In the genomic region with DNA sequence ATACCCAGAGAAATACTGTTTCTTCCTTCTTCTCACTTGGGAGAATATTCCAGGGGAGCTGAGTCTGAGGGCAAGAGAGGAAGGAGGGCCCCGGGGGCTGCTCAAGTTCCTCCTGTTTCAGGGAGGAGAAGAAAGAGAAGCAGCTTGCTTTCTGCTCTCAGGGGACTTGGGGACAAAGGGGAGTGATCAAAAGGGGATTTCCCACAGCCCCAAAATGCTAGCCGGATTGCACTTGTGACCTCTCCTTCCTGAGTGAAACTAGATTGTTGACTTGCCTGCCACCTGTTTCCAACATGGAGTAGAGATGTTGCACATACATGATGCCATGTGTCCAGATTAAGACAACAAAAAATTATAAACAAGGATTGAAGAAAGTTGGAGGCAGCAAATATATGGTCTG, we compare ENCODE assay signal across 8 cellular contexts. TPM values are rescaled to one million over a fixed set of nuclear protein-coding genes. Genes with fewer than 3 reads are reported as not detected.
DNase-seq lines count a peak whose midpoint lies in the region; ATAC-seq and TF ChIP-seq lines count a peak whose summit lies in the region.

No MANE protein-coding gene starts in this region.

- CTCF ChIA-PET in CD4-positive, alpha-beta memory T cell (lab: Charles Lee; ENCODE audit: partially characterized antibody), result interaction anchor here (1.3 to 4.8 kb wide), 6 partner anchors 9 to 39 kb away, joined by 5 to 20 read pairs (median 6); no protein-coding TSS in a partner anchor
- CTCF ChIA-PET in activated CD4-positive, alpha-beta memory T cell treated with anti-CD3 and anti-CD28 coated beads, Interleukin-2, amount 10 ng/mL, durations not matched to agents 7 days and 5 days (lab: Charles Lee), result interaction anchor here (0.8 to 1.4 kb wide), 6 partner anchors 10 to 69 kb away, joined by 3 to 4 read pairs (median 3); no protein-coding TSS in a partner anchor

- DNase-seq in CD4-positive, alpha-beta memory T cell, result peak; percentile 44 to 78 (median 59)
- DNase-seq in GM19240 (ENCODE audit: insufficient read length, low spot score) (peak; percentile 61), neural crest cell (ENCODE audit: low read depth, low spot score) (no peak), SW480 (ENCODE audit: low spot score) (no peak), dorsolateral prefrontal cortex (no peak), retina (no peak)
- peak; percentile 65 for DNase-seq in activated CD4-positive, alpha-beta memory T cell treated with anti-CD3 and anti-CD28 coated beads, Interleukin-2, amount 10 ng/mL, durations not matched to agents 7 days and 5 days

- no peaks in the 10 kb centered on the region for H3K36me3 ChIP-seq in CD4-positive, alpha-beta memory T cell (ENCODE audit: insufficient read depth, low read length)

- H3K4me1 ChIP-seq in CD4-positive, alpha-beta memory T cell (ENCODE audit: insufficient read depth, low read length), result peaks cover 35% of the 10 kb centered on the region

- no peaks in the 10 kb centered on the region for H3K36me3 Mint-ChIP-seq in CD4-positive, alpha-beta memory T cell
- no peaks in the 10 kb centered on the region for H3K36me3 Mint-ChIP-seq in activated CD4-positive, alpha-beta memory T cell treated with anti-CD3 and anti-CD28 coated beads, Interleukin-2, amount 10 ng/mL, durations not matched to agents 7 days and 5 days (ENCODE audit: low read depth)
- H3K36me3 Mint-ChIP-seq in neural crest cell (ENCODE audit: low read depth), result no peaks in the 10 kb centered on the region

- TF ChIP-seq CTCF in neural crest cell (conservative IDR thresholded peaks at IDR 0.05) (no peak), dorsolateral prefrontal cortex (IDR thresholded peaks at IDR 0.05 in 54 of 56, conservative IDR thresholded peaks at IDR 0.05 in 2 of 56; ENCODE audit: low read depth in 1 of 56, partially characterized antibody in 56 of 56) (no peak)

- intact Hi-C loops in CD4-positive, alpha-beta memory T cell (cut with micrococcal nuclease), result no loop called here
- intact Hi-C loops in dorsolateral prefrontal cortex (cut with DNase I), result no loop called here

- H3K27ac Mint-ChIP-seq in CD4-positive, alpha-beta memory T cell, result peak overlapping the region; percentile 54 to 95 (median 85)
- H3K27ac Mint-ChIP-seq in activated CD4-positive, alpha-beta memory T cell treated with anti-CD3 and anti-CD28 coated beads, Interleukin-2, amount 10 ng/mL, durations not matched to agents 7 days and 5 days, result peak overlapping the region; percentile 17
- H3K27ac Mint-ChIP-seq in neural crest cell (ENCODE audit: unreplicated experiment), result peak overlapping the region; percentile 5

- peaks cover 28 to 62% (median 46%) of the 10 kb centered on the region in 4 donors for H3K4me1 Mint-ChIP-seq in CD4-positive, alpha-beta memory T cell
- H3K4me1 Mint-ChIP-seq in activated CD4-positive, alpha-beta memory T cell treated with anti-CD3 and anti-CD28 coated beads, Interleukin-2, amount 10 ng/mL, durations not matched to agents 7 days and 5 days, result peaks cover 31% of the 10 kb centered on the region
- H3K4me1 Mint-ChIP-seq in neural crest cell, result peaks cover 26% of the 10 kb centered on the region

- POLR2A ChIA-PET in CD4-positive, alpha-beta memory T cell (lab: Charles Lee; ENCODE audit: partially characterized antibody), result interaction anchor here (0.7 to 3.8 kb wide), 7 partner anchors 10 to 40 kb away, joined by 3 to 45 read pairs (median 14); partner anchors contain the start of gene PDCD4
- POLR2A ChIA-PET in activated CD4-positive, alpha-beta memory T cell treated with anti-CD3 and anti-CD28 coated beads, Interleukin-2, amount 10 ng/mL, durations not matched to agents 7 days and 5 days (lab: Charles Lee), result interaction anchor here (1.7 to 2.2 kb wide), 6 partner anchors 15 to 69 kb away, joined by 5 to 16 read pairs (median 8); partner anchors contain the start of gene PDCD4

- peaks cover 0 to 3% (median 0%) of the 10 kb centered on the region in 8 donors for H3K9me3 Mint-ChIP-seq in CD4-positive, alpha-beta memory T cell
- H3K9me3 Mint-ChIP-seq in activated CD4-positive, alpha-beta memory T cell treated with anti-CD3 and anti-CD28 coated beads, Interleukin-2, amount 10 ng/mL, durations not matched to agents 7 days and 5 days, result no peaks in the 10 kb centered on the region
- H3K9me3 Mint-ChIP-seq in neural crest cell, result no peaks in the 10 kb centered on the region

- H3K4me3 Mint-ChIP-seq in CD4-positive, alpha-beta memory T cell, result peak overlapping the region; percentile 7 to 83 (median 34)
- no peak overlapping the region for H3K4me3 Mint-ChIP-seq in activated CD4-positive, alpha-beta memory T cell treated with anti-CD3 and anti-CD28 coated beads, Interleukin-2, amount 10 ng/mL, durations not matched to agents 7 days and 5 days
- H3K4me3 Mint-ChIP-seq in neural crest cell, result no peak overlapping the region

- peak overlapping the region; percentile 5 for H3K27ac ChIP-seq in CD4-positive, alpha-beta memory T cell (ENCODE audit: low read depth, low read length)
- no peak overlapping the region for H3K27ac ChIP-seq in dorsolateral prefrontal cortex

- H3K9me3 ChIP-seq in CD4-positive, alpha-beta memory T cell (ENCODE audit: control insufficient read depth in 1 of 2, low read length in 2 of 2), result no peaks in the 10 kb centered on the region

- ATAC-seq in HG03139 (IDR thresholded peaks at IDR 0.05; ENCODE audit: unreplicated experiment), result peak; percentile 75

- no peaks in the 10 kb centered on the region for H3K27me3 ChIP-seq in CD4-positive, alpha-beta memory T cell (ENCODE audit: insufficient read depth, low read length)
- H3K27me3 ChIP-seq in dorsolateral prefrontal cortex, result no peaks in the 10 kb centered on the region

- H3K4me3 ChIP-seq in CD4-positive, alpha-beta memory T cell (ENCODE audit: low read length in 2 of 2), result no peak overlapping the region
- H3K4me3 ChIP-seq in dorsolateral prefrontal cortex, result no peak overlapping the region

- H3K27me3 Mint-ChIP-seq in CD4-positive, alpha-beta memory T cell, result no peaks in the 10 kb centered on the region
- no peaks in the 10 kb centered on the region for H3K27me3 Mint-ChIP-seq in activated CD4-positive, alpha-beta memory T cell treated with anti-CD3 and anti-CD28 coated beads, Interleukin-2, amount 10 ng/mL, durations not matched to agents 7 days and 5 days
- no peaks in the 10 kb centered on the region for H3K27me3 Mint-ChIP-seq in neural crest cell (ENCODE audit: low read depth)

RNA-seq across cellular contexts. Expression of gene PDCD4, which starts 28.7 kb away (rescaled TPM):
- total RNA-seq in CD4-positive, alpha-beta memory T cell, result 100 to 1,000 TPM; 358 to 376 TPM
- polyA plus RNA-seq in CD4-positive, alpha-beta memory T cell, result 100 to 1,000 TPM; 329 to 494 TPM
- 100 to 1,000 TPM; 105 to 109 TPM for total RNA-seq in activated CD4-positive, alpha-beta memory T cell treated with anti-CD3 and anti-CD28 coated beads, Interleukin-2, amount 10 ng/mL, durations not matched to agents 7 days and 5 days
- 37.8 and 41.9 TPM in 2 replicates for total RNA-seq in neural crest cell
- total RNA-seq in dorsolateral prefrontal cortex, result 100 to 1,000 TPM in 2 of 120 experiments, 10 to 100 TPM in 118; 45.2 to 105 (median 67.9) TPM

Comparison
In these comparisons a context has a peak if more than half of its experiments do, and no peak if none do; other contexts are left out.
1. DNase-seq: peak in CD4-positive, alpha-beta memory T cell (5 of 5), GM19240 (single experiment) and activated CD4-positive, alpha-beta memory T cell treated with anti-CD3 and anti-CD28 coated beads, Interleukin-2, amount 10 ng/mL, durations not matched to agents 7 days and 5 days (single experiment); none in neural crest cell (single experiment), SW480 (single experiment), dorsolateral prefrontal cortex (0 of 10) and retina (single experiment).
2. H3K27ac Mint-ChIP-seq: peak in every context shown above with its lines; median percentile 85 in CD4-positive, alpha-beta memory T cell; 17 in activated CD4-positive, alpha-beta memory T cell treated with anti-CD3 and anti-CD28 coated beads, Interleukin-2, amount 10 ng/mL, durations not matched to agents 7 days and 5 days; 5 in neural crest cell.
3. H3K4me3 Mint-ChIP-seq: peak in CD4-positive, alpha-beta memory T cell (8 of 8); none in activated CD4-positive, alpha-beta memory T cell treated with anti-CD3 and anti-CD28 coated beads, Interleukin-2, amount 10 ng/mL, durations not matched to agents 7 days and 5 days (single experiment) and neural crest cell (single experiment).